1 cellular context compared by ENCODE assay signal in the genomic region with DNA sequence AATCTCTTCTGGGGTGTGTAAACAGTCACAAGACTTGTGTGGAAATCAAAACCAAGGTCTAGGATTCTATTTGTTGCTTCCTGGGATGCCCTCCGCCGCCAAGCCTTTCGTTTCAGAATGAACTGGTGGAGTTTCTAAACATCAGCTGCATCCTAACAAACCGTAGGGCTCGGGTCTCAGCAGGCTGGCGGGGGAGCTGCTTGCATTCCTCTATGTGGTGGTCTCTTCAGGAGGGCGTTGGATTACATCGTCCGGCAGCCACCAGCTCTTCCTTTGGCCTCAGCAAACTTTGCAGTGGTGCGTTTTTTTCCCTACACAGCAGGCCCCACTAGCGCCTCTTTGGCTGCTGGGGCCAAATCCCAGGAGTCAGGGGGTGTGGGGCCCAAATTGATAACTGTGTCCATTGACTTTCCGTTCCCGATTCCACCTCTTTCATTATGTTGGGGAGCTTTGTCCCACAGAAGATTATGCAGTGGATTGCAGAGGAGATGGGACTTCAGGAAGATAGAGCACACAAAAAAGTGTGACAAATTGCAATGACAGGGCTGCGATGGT.
TF ChIP-seq lines count a peak whose summit lies in the region.

No MANE protein-coding gene starts in this region.

TF ChIP-seq in WTC11, 78 proteins besides CTCF, POLR2A, EP300 and RAD21 (continued from another document):
- TF ChIP-seq GTF2I (CRISPR knock-in tag; conservative IDR thresholded peaks at IDR 0.05), result no peak
- TF ChIP-seq, protein P1, sequence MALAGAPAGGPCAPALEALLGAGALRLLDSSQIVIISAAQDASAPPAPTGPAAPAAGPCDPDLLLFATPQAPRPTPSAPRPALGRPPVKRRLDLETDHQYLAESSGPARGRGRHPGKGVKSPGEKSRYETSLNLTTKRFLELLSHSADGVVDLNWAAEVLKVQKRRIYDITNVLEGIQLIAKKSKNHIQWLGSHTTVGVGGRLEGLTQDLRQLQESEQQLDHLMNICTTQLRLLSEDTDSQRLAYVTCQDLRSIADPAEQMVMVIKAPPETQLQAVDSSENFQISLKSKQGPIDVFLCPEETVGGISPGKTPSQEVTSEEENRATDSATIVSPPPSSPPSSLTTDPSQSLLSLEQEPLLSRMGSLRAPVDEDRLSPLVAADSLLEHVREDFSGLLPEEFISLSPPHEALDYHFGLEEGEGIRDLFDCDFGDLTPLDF (CRISPR knock-in tag; IDR thresholded peaks at IDR 0.05), result no peak
- no peak for TF ChIP-seq NFE2L1 (CRISPR knock-in tag; IDR thresholded peaks at IDR 0.05)
- TF ChIP-seq, protein P2, sequence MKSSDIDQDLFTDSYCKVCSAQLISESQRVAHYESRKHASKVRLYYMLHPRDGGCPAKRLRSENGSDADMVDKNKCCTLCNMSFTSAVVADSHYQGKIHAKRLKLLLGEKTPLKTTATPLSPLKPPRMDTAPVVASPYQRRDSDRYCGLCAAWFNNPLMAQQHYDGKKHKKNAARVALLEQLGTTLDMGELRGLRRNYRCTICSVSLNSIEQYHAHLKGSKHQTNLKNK (CRISPR knock-in tag; IDR thresholded peaks at IDR 0.05), result no peak
- TF ChIP-seq FOXP1 (CRISPR knock-in tag; IDR thresholded peaks at IDR 0.05; ENCODE audit: borderline replicate concordance), result no peak
- TF ChIP-seq, protein P3, sequence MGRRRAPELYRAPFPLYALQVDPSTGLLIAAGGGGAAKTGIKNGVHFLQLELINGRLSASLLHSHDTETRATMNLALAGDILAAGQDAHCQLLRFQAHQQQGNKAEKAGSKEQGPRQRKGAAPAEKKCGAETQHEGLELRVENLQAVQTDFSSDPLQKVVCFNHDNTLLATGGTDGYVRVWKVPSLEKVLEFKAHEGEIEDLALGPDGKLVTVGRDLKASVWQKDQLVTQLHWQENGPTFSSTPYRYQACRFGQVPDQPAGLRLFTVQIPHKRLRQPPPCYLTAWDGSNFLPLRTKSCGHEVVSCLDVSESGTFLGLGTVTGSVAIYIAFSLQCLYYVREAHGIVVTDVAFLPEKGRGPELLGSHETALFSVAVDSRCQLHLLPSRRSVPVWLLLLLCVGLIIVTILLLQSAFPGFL (CRISPR knock-in tag; IDR thresholded peaks at IDR 0.05; ENCODE audit: borderline replicate concordance), result no peak
TF ChIP-seq in WTC11: peak in this region for 0.
